8 cellular contexts compared by ENCODE assay signal in genomic region chr11:81237139-81237538, GRCh38.
DNase-seq lines count a peak whose midpoint lies in the region; ATAC-seq, FAIRE-seq and TF ChIP-seq lines count a peak whose summit lies in the region.

No MANE protein-coding gene starts in this region.

- no peak overlapping the region for H3K4me3 ChIP-seq in H1 (ENCODE audit: extremely low read depth in 1 of 4, insufficient read depth in 2 of 4, low read depth in 3 of 4, low read length in 4 of 4)

- H3K56ac ChIP-seq in H1 (replicated peaks; ENCODE audit: insufficient read length, low read depth, low read length): no peak overlapping the region

- H4K8ac ChIP-seq in H1 (ENCODE audit: extremely low read depth, insufficient read depth, low read length): no peak overlapping the region

- H2BK5ac ChIP-seq in H1 (ENCODE audit: low read depth, low read length): no peak overlapping the region

- no peaks in the 10 kb centered on the region for H3K9me3 Mint-ChIP-seq in neural crest cell
- no peaks in the 10 kb centered on the region for H3K9me3 Mint-ChIP-seq in activated CD4-positive, alpha-beta T cell treated with anti-CD3 and anti-CD28 coated beads, Interleukin-2, amount 10 ng/mL, durations not matched to agents 24 days and 14 days

- no peak overlapping the region for H3K14ac ChIP-seq in H1 (ENCODE audit: insufficient read length)

- H4K20me1 ChIP-seq in H1 (replicated peaks in 1 of 2; ENCODE audit: control insufficient read depth in 1 of 2, insufficient read depth in 2 of 2, low read length in 2 of 2): no peaks in the 10 kb centered on the region

- peak; percentile 67 for ATAC-seq in HG02759 (IDR thresholded peaks at IDR 0.05; ENCODE audit: unreplicated experiment)
- ATAC-seq in HG02938 (IDR thresholded peaks at IDR 0.05; ENCODE audit: unreplicated experiment): no peak

- DNase-seq in DMS153 treated with DMSO at 0.1 percent for 48 hours (lab: John Stamatoyannopoulos, UW; ENCODE audit: unreplicated experiment) (peak; percentile 22), NCI-H526 (lab: John Stamatoyannopoulos, UW) (peak; percentile 83 to 86), H1 (ENCODE audit: low read depth in 1 of 2, low spot score in 2 of 2) (no peak), neural crest cell (ENCODE audit: low read depth, low spot score) (peak; percentile 16)
- DNase-seq in activated CD4-positive, alpha-beta T cell treated with anti-CD3 and anti-CD28 coated beads, Interleukin-2, amount 10 ng/mL, durations not matched to agents 24 days and 14 days: no peak
- no peak for DNase-seq in activated CD4-positive, alpha-beta T cell treated with anti-CD3 and anti-CD28 coated beads for 1 hour

- H3K9ac ChIP-seq in H1 (replicated peaks in 1 of 4; ENCODE audit: extremely low read depth in 1 of 4, low read depth in 3 of 4, low read length in 3 of 4): no peak overlapping the region; a peak in 1 of 7 replicates

- no peak overlapping the region for H3K18ac ChIP-seq in H1 (ENCODE audit: extremely low read depth, low read length)

- no peak overlapping the region for H3K23ac ChIP-seq in H1 (ENCODE audit: insufficient read length)

- no peaks in the 10 kb centered on the region for H3K79me2 ChIP-seq in H1 (ENCODE audit: control insufficient read depth in 1 of 2, insufficient read depth in 2 of 2, low read length in 2 of 2)

- H3K36me3 ChIP-seq in H1 (ENCODE audit: control insufficient read depth in 2 of 4, insufficient read depth in 4 of 4, low read length in 3 of 4): no peaks in the 10 kb centered on the region

- TF ChIP-seq RAD21 in H1 (IDR thresholded peaks at IDR 0.05 in 1 of 2, conservative IDR thresholded peaks at IDR 0.05 in 1 of 2; ENCODE audit: low read depth in 2 of 2, low read length in 2 of 2): peak; percentile 88 to 89

- H4K91ac ChIP-seq in H1 (replicated peaks; ENCODE audit: insufficient read length, low read length): no peak overlapping the region

- no peak overlapping the region for H3K4me2 ChIP-seq in H1 (ENCODE audit: insufficient read depth in 1 of 2, low read depth in 2 of 2, low read length in 2 of 2)

- H3K4me1 ChIP-seq in H1 (replicated peaks in 1 of 4; ENCODE audit: control insufficient read depth in 3 of 4, insufficient read depth in 4 of 4, low read length in 3 of 4): no peaks in the 10 kb centered on the region

- no peak overlapping the region for H3K27ac ChIP-seq in H1 (ENCODE audit: low read depth, low read length)

- no peak overlapping the region for H2BK12ac ChIP-seq in H1 (ENCODE audit: low read depth, low read length)

- no peak overlapping the region for H2BK20ac ChIP-seq in H1 (ENCODE audit: low read length)

- POLR2A ChIA-PET in H1 (lab: Charles Lee; ENCODE audit: partially characterized antibody): no interaction called here

- TF ChIP-seq CTCF in H1 (IDR thresholded peaks at IDR 0.05; ENCODE audit: control extremely low read depth in 1 of 3, insufficient read depth in 1 of 3, low read depth in 1 of 3, low read length in 3 of 3): peak in 2 of 3 experiments; percentile 46 to 50; a peak in 2 of 4 replicates
- peak; percentile 85 for TF ChIP-seq CTCF in neural crest cell (conservative IDR thresholded peaks at IDR 0.05)

- CTCF ChIA-PET in H1 (lab: Charles Lee; ENCODE audit: partially characterized antibody): interaction anchor here (0.5 to 1.2 kb wide), 11 partner anchors 12 to 1529 kb away, joined by 3 to 5 read pairs (median 3); no protein-coding TSS in a partner anchor

- H3K9me3 ChIP-seq in H1 (ENCODE audit: insufficient read depth in 2 of 2, low read depth in 1 of 2, low read length in 1 of 2): no peaks in the 10 kb centered on the region

- H3K27me3 ChIP-seq in H1 (replicated peaks in 1 of 4; ENCODE audit: control insufficient read depth in 3 of 4, extremely low read depth in 1 of 4, insufficient read depth in 3 of 4, low read length in 3 of 4): no peaks in the 10 kb centered on the region

- no peaks in the 10 kb centered on the region for H3K27me3 Mint-ChIP-seq in neural crest cell (ENCODE audit: low read depth)
- H3K27me3 Mint-ChIP-seq in activated CD4-positive, alpha-beta T cell treated with anti-CD3 and anti-CD28 coated beads, Interleukin-2, amount 10 ng/mL, durations not matched to agents 24 days and 14 days: no peaks in the 10 kb centered on the region

- H4K5ac ChIP-seq in H1 (ENCODE audit: insufficient read length, low read depth, low read length): no peak overlapping the region

- intact Hi-C loops in activated CD4-positive, alpha-beta T cell treated with anti-CD3 and anti-CD28 coated beads, Interleukin-2, amount 10 ng/mL, durations not matched to agents 24 days and 14 days (cut with micrococcal nuclease): no loop called here

- H2BK15ac ChIP-seq in H1 (ENCODE audit: low read length): no peak overlapping the region

- no peak overlapping the region for H3K4me3 Mint-ChIP-seq in neural crest cell
- no peak overlapping the region for H3K4me3 Mint-ChIP-seq in activated CD4-positive, alpha-beta T cell treated with anti-CD3 and anti-CD28 coated beads, Interleukin-2, amount 10 ng/mL, durations not matched to agents 24 days and 14 days

- no peak overlapping the region for H3K4ac ChIP-seq in H1 (replicated peaks; ENCODE audit: insufficient read length, low read depth, low read length)

- H3K79me1 ChIP-seq in H1 (ENCODE audit: low read depth, low read length): no peaks in the 10 kb centered on the region

- FAIRE-seq in H1 (lab: Jason Lieb, UNC): no peak

- H3K23me2 ChIP-seq in H1 (ENCODE audit: low read depth, low read length): no peaks in the 10 kb centered on the region

- TF ChIP-seq POLR2A in H1 (IDR thresholded peaks at IDR 0.05; ENCODE audit: control extremely low read depth in 1 of 2, low read depth in 2 of 2, low read length in 2 of 2): no peak

- WGBS in H1 (ENCODE audit: extremely low coverage in 1 of 2, insufficient coverage in 1 of 2, insufficient read length in 1 of 2, insufficient replicate concordance in 2 of 2, low coverage in 1 of 2, low lambda C conversion rate in 2 of 2, missing lambda C conversion rate in 1 of 2), 2 experiments: 75% methylated on average over 1 of the region's 1 CpG; no CpG with 5 or more reads in 1 of the 2 experiments

- no peak overlapping the region for H3K27ac Mint-ChIP-seq in neural crest cell (ENCODE audit: unreplicated experiment)
- no peak overlapping the region for H3K27ac Mint-ChIP-seq in activated CD4-positive, alpha-beta T cell treated with anti-CD3 and anti-CD28 coated beads, Interleukin-2, amount 10 ng/mL, durations not matched to agents 24 days and 14 days

- H3K4me1 Mint-ChIP-seq in neural crest cell: no peaks in the 10 kb centered on the region
- no peaks in the 10 kb centered on the region for H3K4me1 Mint-ChIP-seq in activated CD4-positive, alpha-beta T cell treated with anti-CD3 and anti-CD28 coated beads, Interleukin-2, amount 10 ng/mL, durations not matched to agents 24 days and 14 days

- no peak overlapping the region for H2AFZ ChIP-seq in H1 (ENCODE audit: low read length)

- TF ChIP-seq EP300 in H1 (IDR thresholded peaks at IDR 0.05; ENCODE audit: borderline replicate concordance in 1 of 2, low read depth in 2 of 2, low read length in 2 of 2): no peak

- H2AK5ac ChIP-seq in H1 (ENCODE audit: low read depth, low read length): no peak overlapping the region

- H2BK120ac ChIP-seq in H1 (replicated peaks; ENCODE audit: low read depth, low read length): no peak overlapping the region

- no peaks in the 10 kb centered on the region for H3K36me3 Mint-ChIP-seq in neural crest cell (ENCODE audit: low read depth)
- H3K36me3 Mint-ChIP-seq in activated CD4-positive, alpha-beta T cell treated with anti-CD3 and anti-CD28 coated beads, Interleukin-2, amount 10 ng/mL, durations not matched to agents 24 days and 14 days (ENCODE audit: low read depth): no peaks in the 10 kb centered on the region

TF ChIP-seq in H1, 55 proteins besides CTCF, POLR2A, EP300 and RAD21:
- no peak for TF ChIP-seq EGR1 (IDR thresholded peaks at IDR 0.05; ENCODE audit: borderline replicate concordance, low read depth, low read length)
- TF ChIP-seq SRF (IDR thresholded peaks at IDR 0.05; ENCODE audit: low read depth, low read length): peak; percentile 68; the same call in 1 of the 2 replicates
- no peak for TF ChIP-seq CBX5 (IDR thresholded peaks at IDR 0.05; ENCODE audit: low read depth, low read length)
- 0 out of 2 replicates have a peak, but pooled peaks have one; percentile 5 for TF ChIP-seq CEBPB (IDR thresholded peaks at IDR 0.05; ENCODE audit: low read depth, low read length)
- TF ChIP-seq, protein P1, sequence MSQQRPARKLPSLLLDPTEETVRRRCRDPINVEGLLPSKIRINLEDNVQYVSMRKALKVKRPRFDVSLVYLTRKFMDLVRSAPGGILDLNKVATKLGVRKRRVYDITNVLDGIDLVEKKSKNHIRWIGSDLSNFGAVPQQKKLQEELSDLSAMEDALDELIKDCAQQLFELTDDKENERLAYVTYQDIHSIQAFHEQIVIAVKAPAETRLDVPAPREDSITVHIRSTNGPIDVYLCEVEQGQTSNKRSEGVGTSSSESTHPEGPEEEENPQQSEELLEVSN (IDR thresholded peaks at IDR 0.05): no peak
- TF ChIP-seq GABPA (IDR thresholded peaks at IDR 0.05; ENCODE audit: borderline replicate concordance, insufficient read depth, low read length): no peak

Comparison
In these comparisons a context has a peak if more than half of its experiments do, and no peak if none do; other contexts are left out.
1. DNase-seq: peak in DMS153 treated with DMSO at 0.1 percent for 48 hours (single experiment), NCI-H526 (2 of 2) and neural crest cell (single experiment); none in H1 (0 of 2), activated CD4-positive, alpha-beta T cell treated with anti-CD3 and anti-CD28 coated beads, Interleukin-2, amount 10 ng/mL, durations not matched to agents 24 days and 14 days (single experiment) and activated CD4-positive, alpha-beta T cell treated with anti-CD3 and anti-CD28 coated beads for 1 hour (single experiment).